ENCODE assay signal across 9 cellular contexts in genomic region chr9:131277673-131278420, GRCh38. TPM values are rescaled to one million over a fixed set of nuclear protein-coding genes. Genes with fewer than 3 reads are reported as not detected.
DNase-seq lines count a peak whose midpoint lies in the region; TF ChIP-seq lines count a peak whose summit lies in the region.
"Had no signal": no experiment of that assay in that cellular context is flagged by ENCODE, and none has a peak within 500 bp of the region (broad histone marks: within the 10 kb centered on the region; RNA-seq: fewer than 3 reads in every experiment).

No MANE protein-coding gene starts in this region.

- peak overlapping the region; percentile 67 for H3K27ac ChIP-seq in CD8-positive, alpha-beta memory T cell (ENCODE audit: low read depth, low read length)
- peak overlapping the region; percentile 54 for H3K27ac ChIP-seq in cingulate gyrus (ENCODE audit: low read depth, low read length)

- peaks cover 0 to 1% (median 0%) of the 10 kb centered on the region in 5 donors for H3K9me3 Mint-ChIP-seq in CD8-positive, alpha-beta memory T cell
- H3K9me3 Mint-ChIP-seq in HFFc6 = no peaks in the 10 kb centered on the region

- no peaks in the 10 kb centered on the region for H3K9me3 ChIP-seq in CD8-positive, alpha-beta memory T cell (ENCODE audit: low read length)

- H3K4me3 ChIP-seq in CD8-positive, alpha-beta memory T cell (ENCODE audit: low read length) = peak overlapping the region; percentile 54
- peak overlapping the region; percentile 35 for H3K4me3 ChIP-seq in kidney epithelial cell (ENCODE audit: low read depth, low read length)

- peak overlapping the region; percentile 87 to 98 (median 95) for H3K27ac Mint-ChIP-seq in CD8-positive, alpha-beta memory T cell
- no peak overlapping the region for H3K27ac Mint-ChIP-seq in HFFc6

- DNase-seq in CD8-positive, alpha-beta memory T cell = peak; percentile 59 to 78 (median 63)
- peak; percentile 57 for DNase-seq in HFFc6
- peak; percentile 96 for DNase-seq in NCI-H510A (lab: John Stamatoyannopoulos, UW)
- peak; percentile 70 to 72 for DNase-seq in activated CD4-positive, alpha-beta T cell treated with anti-CD3 and anti-CD28 coated beads for 4 hours
- peak; percentile 29 for DNase-seq in kidney epithelial cell (ENCODE audit: low read depth)
- DNase-seq in stimulated activated CD4-positive, alpha-beta T cell treated with anti-CD3 and anti-CD28 coated beads, Interleukin-15, amount 100 ng/mL, for 48 hours (ENCODE audit: low read depth in 2 of 2) = peak; percentile 60 to 67
- no peak for DNase-seq in cortex of kidney (lab: John Stamatoyannopoulos, UW)

- peaks cover 0 to 2% of the 10 kb centered on the region in 2 donors for H3K27me3 Mint-ChIP-seq in CD8-positive, alpha-beta memory T cell
- peaks cover 30% of the 10 kb centered on the region for H3K27me3 Mint-ChIP-seq in HFFc6 (ENCODE audit: insufficient read depth)

- peaks cover 26% of the 10 kb centered on the region for H3K4me1 ChIP-seq in CD8-positive, alpha-beta memory T cell (ENCODE audit: insufficient read depth, low read length)

- peaks cover 3 to 38% (median 14%) of the 10 kb centered on the region in 3 donors for H3K36me3 Mint-ChIP-seq in CD8-positive, alpha-beta memory T cell
- 0 out of 2 replicates have a peak, but pooled peaks cover 4% of the 10 kb centered on the region for H3K36me3 Mint-ChIP-seq in HFFc6 (ENCODE audit: low read depth)

- TF ChIP-seq CTCF in HFFc6 (IDR thresholded peaks at IDR 0.05) (0 out of 2 replicates have a peak, but pooled peaks have one; percentile 0), kidney epithelial cell (IDR thresholded peaks at IDR 0.05; ENCODE audit: insufficient read depth, low read length, poor library complexity, severe bottlenecking) (no peak)

- H3K27me3 ChIP-seq in CD8-positive, alpha-beta memory T cell (ENCODE audit: insufficient read depth, low read length, poor library complexity, severe bottlenecking) = no peaks in the 10 kb centered on the region
- peaks cover 51% of the 10 kb centered on the region for H3K27me3 ChIP-seq in kidney epithelial cell (ENCODE audit: control insufficient read depth, insufficient read depth, low read length)

- POLR2A ChIA-PET in CD8-positive, alpha-beta memory T cell (lab: Charles Lee) = interaction anchor here (0.9 to 2.4 kb wide), 8 partner anchors 8 to 95 kb away, joined by 3 to 18 read pairs (median 6); no protein-coding TSS in a partner anchor

- peaks cover 25 to 38% (median 31%) of the 10 kb centered on the region in 3 donors for H3K4me1 Mint-ChIP-seq in CD8-positive, alpha-beta memory T cell
- H3K4me1 Mint-ChIP-seq in HFFc6 (ENCODE audit: low read depth) = no peaks in the 10 kb centered on the region

- peaks cover 4% of the 10 kb centered on the region for H3K36me3 ChIP-seq in CD8-positive, alpha-beta memory T cell (ENCODE audit: insufficient read depth, low read length)
- H3K36me3 ChIP-seq in kidney epithelial cell (ENCODE audit: control insufficient read depth, insufficient read depth, low read length) = no peaks in the 10 kb centered on the region

- peak overlapping the region; percentile 79 to 94 (median 88) for H3K4me3 Mint-ChIP-seq in CD8-positive, alpha-beta memory T cell
- peak overlapping the region; percentile 73 for H3K4me3 Mint-ChIP-seq in HFFc6

- CTCF ChIA-PET in CD8-positive, alpha-beta memory T cell (lab: Charles Lee) = interaction anchor here (1.1 to 2.3 kb wide), 4 partner anchors 10 to 58 kb away, joined by 3 to 8 read pairs (median 6); no protein-coding TSS in a partner anchor

RNA-seq across cellular contexts. Expression of gene FAM78A, which starts 1.5 kb away (rescaled TPM):
- total RNA-seq in CD8-positive, alpha-beta memory T cell = 10 to 100 TPM; 43.6 to 44.4 TPM
- polyA plus RNA-seq in CD8-positive, alpha-beta memory T cell = 27.6 TPM
- total RNA-seq in HFFc6 (2021; fragmentation: NEBNext Ultra II Directional; extraction: Animal tissue kit (Norgen Biotek cat#: 25700)) = under 1 TPM; 0.11 to 0.83 (median 0.34) TPM
- total RNA-seq in kidney epithelial cell = 1.0 and 1.9 TPM in 2 replicates

RNA-seq across cellular contexts. Expression of gene PLPP7, which starts 11.7 kb away (rescaled TPM):
- not detected for total RNA-seq in CD8-positive, alpha-beta memory T cell
- polyA plus RNA-seq in CD8-positive, alpha-beta memory T cell = not detected
- total RNA-seq in HFFc6 (2021; fragmentation: NEBNext Ultra II Directional; extraction: Animal tissue kit (Norgen Biotek cat#: 25700)) = 10 to 100 TPM in 1 of 6 experiments, 1 to 10 TPM in 5; 1.2 to 10.2 (median 1.9) TPM
- total RNA-seq in kidney epithelial cell = 2.6 and 4.6 TPM in 2 replicates
- total RNA-seq: T-helper 2 cell treated with Interferon-gamma antibody and Interleukin-4, amounts not matched to agents 100 ng/mL and 5 ng/mL, for 36 hours had no signal

Comparison
In these comparisons a context has a peak if more than half of its experiments do, and no peak if none do; other contexts are left out.
1. RNA of gene FAM78A, which starts 1.5 kb away (total RNA-seq): 43.6 to 44.4 TPM in CD8-positive, alpha-beta memory T cell; 1.0 to 1.9 TPM in kidney epithelial cell and 0.11 to 0.83 TPM in HFFc6; every median in the first group is over 10 times any median in the second.